10 cellular contexts compared by ENCODE assay signal in the genomic region with DNA sequence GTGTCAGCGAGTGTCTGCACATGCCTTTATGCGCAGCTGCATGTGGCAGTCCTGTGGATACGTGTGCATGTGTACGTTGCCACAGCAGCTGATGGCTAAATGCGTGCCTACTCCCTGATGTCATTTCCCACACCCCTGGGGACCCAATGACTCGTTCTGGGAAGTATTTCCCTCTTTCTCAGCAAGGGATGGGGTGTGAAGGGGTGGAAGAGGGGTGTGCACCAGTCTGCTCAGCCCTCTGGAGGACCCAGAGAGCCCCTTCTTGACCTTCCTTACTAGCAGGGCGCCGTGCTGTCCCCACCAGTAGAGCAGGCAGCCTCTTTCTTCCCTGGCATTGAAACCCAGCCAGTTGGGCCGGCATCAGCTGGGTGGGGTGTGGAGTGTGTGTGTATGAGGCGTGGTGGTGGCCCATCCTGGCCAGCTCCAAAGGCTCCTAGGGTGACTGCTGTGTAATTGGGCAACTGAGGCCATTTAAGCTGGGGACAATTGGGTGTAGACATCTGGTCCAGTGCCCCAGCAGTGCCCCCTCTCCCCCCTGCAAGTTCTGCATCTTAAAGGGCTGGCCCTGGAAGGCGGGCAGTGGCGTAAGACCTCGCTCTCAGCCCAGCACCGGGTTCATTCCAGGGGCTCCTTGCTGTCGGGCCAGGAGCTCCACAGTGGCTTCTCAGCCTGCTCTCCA. TPM values are rescaled to one million over a fixed set of nuclear protein-coding genes. Genes with fewer than 3 reads are reported as not detected.
A peak's percentile ranks its signal among the peaks of the same experiment; 100 is the strongest.
DNase-seq lines count a peak whose midpoint lies in the region; ATAC-seq and TF ChIP-seq lines count a peak whose summit lies in the region.
"Had no signal": no experiment of that assay in that cellular context is flagged by ENCODE, and none has a peak within 500 bp of the region (broad histone marks: within the 10 kb centered on the region; RNA-seq: fewer than 3 reads in every experiment).

No MANE protein-coding gene starts in this region.

- H3K23ac ChIP-seq in mesenchymal stem cell (ENCODE audit: low read length in 2 of 2), result no peak overlapping the region

- H3K27ac Mint-ChIP-seq in CD8-positive, alpha-beta memory T cell, result no peak overlapping the region

- peak overlapping the region; percentile 74 for H2BK15ac ChIP-seq in mesenchymal stem cell (ENCODE audit: low read depth, poor library complexity, severe bottlenecking)

- H2AK5ac ChIP-seq in mesenchymal stem cell (ENCODE audit: low read length, severe bottlenecking), result peak overlapping the region; percentile 94

- H3K9ac ChIP-seq in colonic mucosa (ENCODE audit: low read depth in 2 of 2, low read length in 2 of 2), result peak overlapping the region; percentile 30 to 70
- peak overlapping the region; percentile 93 for H3K9ac ChIP-seq in mesenchymal stem cell (ENCODE audit: low read length)

- peak overlapping the region; percentile 75 for H2BK120ac ChIP-seq in mesenchymal stem cell (ENCODE audit: low read depth, low read length)

- ATAC-seq in HG02970 (IDR thresholded peaks at IDR 0.05; ENCODE audit: low FRiP score, unreplicated experiment) (no peak), HG03460 (IDR thresholded peaks at IDR 0.05; ENCODE audit: unreplicated experiment) (no peak)

- 31% methylated on average over 15 of the region's 15 CpGs for WGBS in mesenchymal stem cell

- POLR2A ChIA-PET in CD8-positive, alpha-beta memory T cell (lab: Charles Lee), result no interaction called here

- H3K4me2 ChIP-seq in mesenchymal stem cell (ENCODE audit: low read length, poor library complexity, severe bottlenecking), result no peak overlapping the region

- no peaks in the 10 kb centered on the region for H3K9me3 ChIP-seq in colonic mucosa
- H3K9me3 ChIP-seq in mesenchymal stem cell (ENCODE audit: control insufficient read depth, low read length), result no peaks in the 10 kb centered on the region
- H3K9me3 ChIP-seq in CD8-positive, alpha-beta memory T cell (ENCODE audit: low read length), result no peaks in the 10 kb centered on the region

- H3K27me3 ChIP-seq in colonic mucosa (no peaks in the 10 kb centered on the region), mesenchymal stem cell (ENCODE audit: control insufficient read depth in 1 of 2, insufficient read depth in 1 of 2, low read length in 2 of 2) (no peaks in the 10 kb centered on the region)
- H3K27me3 ChIP-seq in CD8-positive, alpha-beta memory T cell (ENCODE audit: insufficient read depth, low read length, poor library complexity, severe bottlenecking), result no peaks in the 10 kb centered on the region

- DNase-seq in A172 (ENCODE audit: low spot score) (peak; percentile 98), LHCN-M2 (ENCODE audit: low read depth) (peak; percentile 100), colonic mucosa (peak; percentile 81), mesenchymal stem cell (peak; percentile 100), HuH-7 (ENCODE audit: low spot score) (no peak)
- DNase-seq in CD8-positive, alpha-beta memory T cell, result no peak
- DNase-seq: activated CD4-positive, alpha-beta T cell treated with anti-CD3 and anti-CD28 coated beads for 4 hours; DND-41 had no signal

- H3K4me1 Mint-ChIP-seq in CD8-positive, alpha-beta memory T cell, result no peaks in the 10 kb centered on the region

- H2BK12ac ChIP-seq in mesenchymal stem cell (ENCODE audit: low read length in 2 of 2), result peak overlapping the region; percentile 92 to 94

- H3K79me1 ChIP-seq in mesenchymal stem cell (replicated peaks; ENCODE audit: low read length, poor library complexity, severe bottlenecking), result peaks cover 31% of the 10 kb centered on the region

- H3K18ac ChIP-seq in mesenchymal stem cell (ENCODE audit: low read depth in 1 of 2, low read length in 2 of 2), result peak overlapping the region; percentile 89 to 97

- H3K4me3 ChIP-seq in colonic mucosa, result no peak overlapping the region
- H3K4me3 ChIP-seq in mesenchymal stem cell (ENCODE audit: insufficient read depth in 1 of 2, low read depth in 1 of 2, low read length in 2 of 2), result peak overlapping the region in 1 of 2 experiments; percentile 31
- no peak overlapping the region for H3K4me3 ChIP-seq in CD8-positive, alpha-beta memory T cell (ENCODE audit: low read length)

- H3K27ac ChIP-seq in colonic mucosa (peak overlapping the region; percentile 75), mesenchymal stem cell (ENCODE audit: low read length, poor library complexity, severe bottlenecking) (peak overlapping the region; percentile 97)
- no peak overlapping the region for H3K27ac ChIP-seq in CD8-positive, alpha-beta memory T cell (ENCODE audit: low read depth, low read length)

- no peaks in the 10 kb centered on the region for H3K9me3 Mint-ChIP-seq in CD8-positive, alpha-beta memory T cell

- H3K4me1 ChIP-seq in colonic mucosa (peaks cover 17% of the 10 kb centered on the region), mesenchymal stem cell (ENCODE audit: control insufficient read depth, insufficient read depth, low read depth, low read length) (peaks cover 51% of the 10 kb centered on the region)
- H3K4me1 ChIP-seq in CD8-positive, alpha-beta memory T cell (ENCODE audit: insufficient read depth, low read length), result no peaks in the 10 kb centered on the region

- H3K4me3 Mint-ChIP-seq in CD8-positive, alpha-beta memory T cell, result no peak overlapping the region

- H3K36me3 ChIP-seq in colonic mucosa (no peaks in the 10 kb centered on the region), mesenchymal stem cell (ENCODE audit: control insufficient read depth in 1 of 2, insufficient read depth in 2 of 2, low read depth in 1 of 2, low read length in 2 of 2) (peaks cover 14 to 15% of the 10 kb centered on the region in 2 experiments)
- no peaks in the 10 kb centered on the region for H3K36me3 ChIP-seq in CD8-positive, alpha-beta memory T cell (ENCODE audit: insufficient read depth, low read length)

- intact Hi-C loops in colonic mucosa (cut with DNase I), result no loop called here

- H3K27me3 Mint-ChIP-seq in CD8-positive, alpha-beta memory T cell, result no peaks in the 10 kb centered on the region

- no peak overlapping the region for H2AFZ ChIP-seq in mesenchymal stem cell (ENCODE audit: low read depth, low read length)

- H3K4ac ChIP-seq in mesenchymal stem cell (ENCODE audit: low read depth in 1 of 2, low read length in 2 of 2), result peak overlapping the region; percentile 64 to 86

- H2BK5ac ChIP-seq in mesenchymal stem cell (ENCODE audit: low read depth, low read length, poor library complexity, severe bottlenecking), result peak overlapping the region; percentile 68

- CTCF ChIA-PET in CD8-positive, alpha-beta memory T cell (lab: Charles Lee), result no interaction called here

- no peak for TF ChIP-seq CTCF in colonic mucosa (IDR thresholded peaks at IDR 0.05)

- H3K14ac ChIP-seq in mesenchymal stem cell (ENCODE audit: low read length in 2 of 2), result peak overlapping the region in 1 of 2 experiments; percentile 75

- no peaks in the 10 kb centered on the region for H3K36me3 Mint-ChIP-seq in CD8-positive, alpha-beta memory T cell

- H4K91ac ChIP-seq in mesenchymal stem cell (ENCODE audit: low read length), result peak overlapping the region; percentile 98

- peak overlapping the region; percentile 93 for H4K8ac ChIP-seq in mesenchymal stem cell (ENCODE audit: low read length)

RNA-seq across cellular contexts. Expression of a gene that starts 19.2 kb away (rescaled TPM):
- 9.3 and 14.1 TPM in 2 replicates for total RNA-seq in A172 (2014; rRNA removed; shearing (Covaris generic))
- total RNA-seq in LHCN-M2 (2014; rRNA removed) (15.5 and 18.3 TPM in 2 replicates), colonic mucosa (10 to 100 TPM; 26.2 to 28.1 TPM)
- 22.6 TPM for polyA plus RNA-seq in LHCN-M2 (2012)
- polyA plus RNA-seq in mesenchymal stem cell (2013, experiment 1 of 2), result 23.0 TPM
- 22.6 TPM for polyA plus RNA-seq in mesenchymal stem cell (2013, experiment 2 of 2)
- total RNA-seq in CD8-positive, alpha-beta memory T cell, result 1 to 10 TPM; 3.1 to 3.5 TPM
- 1.1 TPM for polyA plus RNA-seq in CD8-positive, alpha-beta memory T cell

RNA-seq across cellular contexts. Expression of a gene that starts 26.9 kb away (rescaled TPM):
- total RNA-seq in A172 (2014; rRNA removed; shearing (Covaris generic)), result 103 and 141 TPM in 2 replicates
- total RNA-seq in LHCN-M2 (2014; rRNA removed) (155 and 164 TPM in 2 replicates), colonic mucosa (10 to 100 TPM; 55.3 to 94.6 TPM)
- 58.9 TPM for polyA plus RNA-seq in LHCN-M2 (2012)
- polyA plus RNA-seq in mesenchymal stem cell (2013, experiment 1 of 2), result 49.0 TPM
- polyA plus RNA-seq in mesenchymal stem cell (2013, experiment 2 of 2), result 48.8 TPM
- 100 to 1,000 TPM; 123 to 134 TPM for total RNA-seq in CD8-positive, alpha-beta memory T cell
- polyA plus RNA-seq in CD8-positive, alpha-beta memory T cell, result 247 TPM

RNA-seq across cellular contexts. Expression of a gene that starts 41.4 kb away (rescaled TPM):
- total RNA-seq in A172 (2014; rRNA removed; shearing (Covaris generic)), result 39.3 and 53.6 TPM in 2 replicates
- total RNA-seq in LHCN-M2 (2014; rRNA removed) (34.3 and 43.9 TPM in 2 replicates), colonic mucosa (10 to 100 TPM; 19.1 to 20.7 TPM)
- 25.2 TPM for polyA plus RNA-seq in LHCN-M2 (2012)
- polyA plus RNA-seq in mesenchymal stem cell (2013, experiment 1 of 2), result 21.7 TPM
- polyA plus RNA-seq in mesenchymal stem cell (2013, experiment 2 of 2), result 20.5 TPM
- total RNA-seq in CD8-positive, alpha-beta memory T cell, result 10 to 100 TPM; 24.6 to 26.9 TPM
- polyA plus RNA-seq in CD8-positive, alpha-beta memory T cell, result 37.4 TPM

RNA-seq across cellular contexts. Expression of a gene that starts 45.7 kb away (rescaled TPM):
- 132 and 171 TPM in 2 replicates for total RNA-seq in A172 (2014; rRNA removed; shearing (Covaris generic))
- 16.4 and 21.0 TPM in 2 replicates for total RNA-seq in LHCN-M2 (2014; rRNA removed)
- polyA plus RNA-seq in LHCN-M2 (2012), result 25.1 TPM
- 10 to 100 TPM in 1 of 2 donors, 1 to 10 TPM in 1; 2.1 to 12.7 TPM for total RNA-seq in colonic mucosa
- 12.4 TPM for polyA plus RNA-seq in mesenchymal stem cell (2013, experiment 1 of 2)
- polyA plus RNA-seq in mesenchymal stem cell (2013, experiment 2 of 2), result 11.3 TPM
- total RNA-seq in CD8-positive, alpha-beta memory T cell, result not detected
- polyA plus RNA-seq in CD8-positive, alpha-beta memory T cell, result not detected

Comparison
In these comparisons a context has a peak if more than half of its experiments do, and no peak if none do; other contexts are left out.
1. DNase-seq: peak in A172 (single experiment), LHCN-M2 (single experiment), colonic mucosa (single experiment) and mesenchymal stem cell (single experiment); none in HuH-7 (single experiment) and CD8-positive, alpha-beta memory T cell (0 of 5).